28 cellular contexts compared by ENCODE assay signal in the genomic region with DNA sequence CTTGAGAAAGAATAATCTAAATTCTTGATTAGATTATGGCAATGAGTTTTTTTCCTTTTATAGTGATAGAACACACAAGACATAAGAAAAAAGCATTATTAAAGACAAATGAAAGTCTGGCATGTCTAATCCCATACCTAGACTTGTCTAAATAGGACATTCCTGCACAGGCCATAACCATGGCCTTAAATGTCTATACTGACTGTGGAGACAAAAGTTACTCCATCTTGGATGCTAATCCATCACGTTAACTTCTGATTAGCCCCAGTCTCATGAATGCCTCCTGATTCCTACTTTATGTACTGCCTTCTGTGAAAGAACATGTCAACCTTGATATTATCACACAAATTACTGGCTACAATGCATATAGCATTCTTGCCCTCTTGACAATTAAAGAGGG.
"Had no signal": no experiment of that assay in that cellular context is flagged by ENCODE, and none has a peak within 500 bp of the region (broad histone marks: within the 10 kb centered on the region; RNA-seq: fewer than 3 reads in every experiment).

No MANE protein-coding gene starts in this region.

- H3K9me3 ChIP-seq: stomach, suprapubic skin, testis, thoracic aorta, thyroid gland, tibial artery, tibial nerve, transverse colon, upper lobe of left lung, upper lobe of right lung, uterus, vagina had no signal

- H3K27ac Mint-ChIP-seq: stimulated activated effector memory CD8-positive, alpha-beta T cell treated with anti-CD3 and anti-CD28 coated beads, Interleukin-12 subunit alpha, Interleukin-12 subunit beta, amount 100 ng/mL, for 72 hours; stimulated activated memory B cell treated with anti-CD40 and anti-IgM and Interleukin-4, amounts not matched to agents 10 μg/mL and 1 μg/mL and 100 μg/mL, for 72 hours; stimulated activated naive B cell treated with anti-CD40 and anti-IgM and Interleukin-4, amounts not matched to agents 10 μg/mL and 1 μg/mL and 100 μg/mL, for 72 hours; stimulated activated naive CD8-positive, alpha-beta T cell treated with anti-CD3 and anti-CD28 coated beads, Interleukin-15, amount 100 ng/mL, for 72 hours; stimulated activated naive CD8-positive, alpha-beta T cell treated with anti-CD3 and anti-CD28 coated beads, Interleukin-15, Interleukin-2, amounts not matched to agents 100 ng/mL and 50 ng/mL, for 24 hours had no signal

- H3K36me3 ChIP-seq: uterus had no signal

- H3K4me3 ChIP-seq: stomach, suprapubic skin, testis, thoracic aorta, thyroid gland, tibial artery, tibial nerve, transverse colon, upper lobe of left lung, upper lobe of right lung, uterus, vagina had no signal

- H3K9me3 Mint-ChIP-seq: stimulated activated effector memory CD8-positive, alpha-beta T cell treated with anti-CD3 and anti-CD28 coated beads, Interleukin-12 subunit alpha, Interleukin-12 subunit beta, amount 100 ng/mL, for 72 hours; stimulated activated memory B cell treated with anti-CD40 and anti-IgM and Interleukin-4, amounts not matched to agents 10 μg/mL and 1 μg/mL and 100 μg/mL, for 72 hours; stimulated activated naive B cell treated with anti-CD40 and anti-IgM and Interleukin-4, amounts not matched to agents 10 μg/mL and 1 μg/mL and 100 μg/mL, for 72 hours; stimulated activated naive CD8-positive, alpha-beta T cell treated with anti-CD3 and anti-CD28 coated beads, Interleukin-15, amount 100 ng/mL, for 72 hours; stimulated activated naive CD8-positive, alpha-beta T cell treated with anti-CD3 and anti-CD28 coated beads, Interleukin-15, Interleukin-2, amounts not matched to agents 100 ng/mL and 50 ng/mL, for 24 hours; type B pancreatic cell had no signal

- FAIRE-seq: urothelium cell line had no signal

- H3K27me3 ChIP-seq: stomach, suprapubic skin, testis, thyroid gland, tibial artery, tibial nerve, transverse colon, upper lobe of left lung, upper lobe of right lung, uterus, vagina had no signal

- ATAC-seq: stimulated activated effector memory CD8-positive, alpha-beta T cell treated with anti-CD3 and anti-CD28 coated beads, Interleukin-12 subunit alpha, Interleukin-12 subunit beta, amount 100 ng/mL, for 72 hours; stimulated activated memory B cell treated with anti-CD40 and anti-IgM and Interleukin-4, amounts not matched to agents 10 μg/mL and 1 μg/mL and 100 μg/mL, for 72 hours; stimulated activated naive B cell treated with anti-CD40 and anti-IgM and Interleukin-4, amounts not matched to agents 10 μg/mL and 1 μg/mL and 100 μg/mL, for 72 hours; stimulated activated naive CD8-positive, alpha-beta T cell treated with anti-CD3 and anti-CD28 coated beads, Interleukin-15, amount 100 ng/mL, for 72 hours; stimulated activated naive CD8-positive, alpha-beta T cell treated with anti-CD3 and anti-CD28 coated beads, Interleukin-15, Interleukin-2, amounts not matched to agents 100 U/mL and 50 U/mL, for 24 hours; upper lobe of right lung had no signal

- H3K27me3 Mint-ChIP-seq: stimulated activated memory B cell treated with anti-CD40 and anti-IgM and Interleukin-4, amounts not matched to agents 10 μg/mL and 1 μg/mL and 100 μg/mL, for 72 hours; stimulated activated naive B cell treated with anti-CD40 and anti-IgM and Interleukin-4, amounts not matched to agents 10 μg/mL and 1 μg/mL and 100 μg/mL, for 72 hours; stimulated activated naive CD8-positive, alpha-beta T cell treated with anti-CD3 and anti-CD28 coated beads, Interleukin-15, amount 100 ng/mL, for 72 hours; stimulated activated naive CD8-positive, alpha-beta T cell treated with anti-CD3 and anti-CD28 coated beads, Interleukin-15, Interleukin-2, amounts not matched to agents 100 ng/mL and 50 ng/mL, for 24 hours; type B pancreatic cell had no signal

- H3K27ac ChIP-seq: stomach, suprapubic skin, testis, thoracic aorta, thyroid gland, tibial artery, tibial nerve, transverse colon, upper lobe of left lung, upper lobe of right lung, uterus, vagina had no signal

- H3K4me3 Mint-ChIP-seq: stimulated activated effector memory CD8-positive, alpha-beta T cell treated with anti-CD3 and anti-CD28 coated beads, Interleukin-12 subunit alpha, Interleukin-12 subunit beta, amount 100 ng/mL, for 72 hours; stimulated activated memory B cell treated with anti-CD40 and anti-IgM and Interleukin-4, amounts not matched to agents 10 μg/mL and 1 μg/mL and 100 μg/mL, for 72 hours; stimulated activated naive B cell treated with anti-CD40 and anti-IgM and Interleukin-4, amounts not matched to agents 10 μg/mL and 1 μg/mL and 100 μg/mL, for 72 hours; stimulated activated naive CD8-positive, alpha-beta T cell treated with anti-CD3 and anti-CD28 coated beads, Interleukin-15, amount 100 ng/mL, for 72 hours; stimulated activated naive CD8-positive, alpha-beta T cell treated with anti-CD3 and anti-CD28 coated beads, Interleukin-15, Interleukin-2, amounts not matched to agents 100 ng/mL and 50 ng/mL, for 24 hours; type B pancreatic cell had no signal

- DNase-seq: stimulated activated CD4-positive, alpha-beta T cell treated with anti-CD3 and anti-CD28 coated beads, Interleukin-2, amount 100 ng/mL, for 48 hours; stimulated activated CD4-positive, alpha-beta T cell treated with anti-CD3 and anti-CD28 coated beads, Interleukin-4, amount 100 ng/mL, for 1 hour; stimulated activated CD4-positive, alpha-beta T cell treated with anti-CD3 and anti-CD28 coated beads, Interleukin-4, amount 100 ng/mL, for 24 hours; stimulated activated CD4-positive, alpha-beta T cell treated with anti-CD3 and anti-CD28 coated beads, Interleukin-4, amount 100 ng/mL, for 4 hours; stimulated activated CD8-positive, alpha-beta memory T cell treated with anti-CD3 and anti-CD28 coated beads, Interleukin-4, amount 100 ng/mL, for 48 hours; stimulated activated naive B cell treated with anti-CD40 and anti-IgM and Interleukin-4, amounts not matched to agents 10 μg/mL and 1 μg/mL and 100 μg/mL, for 72 hours; stimulated activated naive CD4-positive, alpha-beta T cell; stimulated activated naive CD4-positive, alpha-beta T cell treated with Interleukin-2 at 50 U/mL for 16 hours; stimulated activated naive CD8-positive, alpha-beta T cell treated with anti-CD3 and anti-CD28 coated beads, Interleukin-15, amount 100 ng/mL, for 72 hours; stimulated activated naive CD8-positive, alpha-beta T cell treated with anti-CD3 and anti-CD28 coated beads, Interleukin-15, Interleukin-2, amounts not matched to agents 100 U/mL and 50 U/mL, for 24 hours; stomach; substantia nigra; testis; thyroid gland; tibial artery; transverse colon; upper lobe of left lung; upper lobe of right lung; uterus had no signal

- H3K4me1 ChIP-seq: suprapubic skin, testis, thyroid gland, tibial artery, tibial nerve, transverse colon, upper lobe of left lung, upper lobe of right lung, uterus, vagina had no signal
